2 cellular contexts compared by ENCODE assay signal in genomic region chr3:13901935-13902584, GRCh38.
TF ChIP-seq lines count a peak whose summit lies in the region.

No MANE protein-coding gene starts in this region.

TF ChIP-seq in liver, 16 proteins besides CTCF, POLR2A, EP300 and RAD21:
- no peak for TF ChIP-seq SP1 (IDR thresholded peaks at IDR 0.05)
- TF ChIP-seq FOXA2 (IDR thresholded peaks at IDR 0.05): no peak
- TF ChIP-seq TAF1 (conservative IDR thresholded peaks at IDR 0.05): no peak
- no peak for TF ChIP-seq GABPA (IDR thresholded peaks at IDR 0.05 in 1 of 2, conservative IDR thresholded peaks at IDR 0.05 in 1 of 2)
- TF ChIP-seq MAX (IDR thresholded peaks at IDR 0.05): no peak
- no peak for TF ChIP-seq FOXA1 (IDR thresholded peaks at IDR 0.05)
- TF ChIP-seq ZBTB33 (IDR thresholded peaks at IDR 0.05): no peak
- TF ChIP-seq RXRA (IDR thresholded peaks at IDR 0.05): no peak
- no peak for TF ChIP-seq EGR1 (IDR thresholded peaks at IDR 0.05; ENCODE audit: low read depth in 2 of 2)
TF ChIP-seq in liver: peak in this region for 0.

TF ChIP-seq in K562, 482 proteins besides CTCF, POLR2A, EP300 and RAD21:
- TF ChIP-seq ZNF274 (IDR thresholded peaks at IDR 0.05; ENCODE audit: borderline replicate concordance, low read depth, low read length): peak; percentile 93
- TF ChIP-seq, protein P1, sequence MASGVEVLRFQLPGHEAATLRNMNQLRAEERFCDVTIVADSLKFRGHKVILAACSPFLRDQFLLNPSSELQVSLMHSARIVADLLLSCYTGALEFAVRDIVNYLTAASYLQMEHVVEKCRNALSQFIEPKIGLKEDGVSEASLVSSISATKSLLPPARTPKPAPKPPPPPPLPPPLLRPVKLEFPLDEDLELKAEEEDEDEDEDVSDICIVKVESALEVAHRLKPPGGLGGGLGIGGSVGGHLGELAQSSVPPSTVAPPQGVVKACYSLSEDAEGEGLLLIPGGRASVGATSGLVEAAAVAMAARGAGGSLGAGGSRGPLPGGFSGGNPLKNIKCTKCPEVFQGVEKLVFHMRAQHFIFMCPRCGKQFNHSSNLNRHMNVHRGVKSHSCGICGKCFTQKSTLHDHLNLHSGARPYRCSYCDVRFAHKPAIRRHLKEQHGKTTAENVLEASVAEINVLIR (CRISPR knock-in tag; IDR thresholded peaks at IDR 0.05): no peak
TF ChIP-seq in K562: peak in this region for 1.
